Comparison of ENCODE assay signal across 11 cellular contexts in the genomic region with DNA sequence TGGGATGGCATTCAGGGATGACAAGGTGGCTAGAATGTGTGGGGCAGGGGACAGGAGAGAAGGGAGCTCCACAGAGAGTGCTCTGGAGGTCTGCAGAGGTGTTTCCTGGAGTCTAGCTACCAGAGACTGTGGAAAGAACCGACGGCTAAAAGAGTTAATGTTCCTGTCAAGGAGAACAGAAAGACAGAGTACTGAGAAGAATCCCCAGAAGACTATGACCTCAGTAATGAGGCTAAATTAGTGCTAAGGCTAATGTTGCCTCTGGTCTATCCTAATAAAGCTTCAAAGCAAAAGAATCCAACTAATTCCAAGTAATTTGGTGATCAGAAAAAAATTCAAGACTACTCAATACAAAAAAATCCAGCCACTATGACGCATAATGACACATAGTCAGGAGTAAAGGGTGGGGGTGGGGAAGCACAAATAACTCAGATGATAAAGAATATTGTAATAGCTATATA. TPM values are rescaled to one million over a fixed set of nuclear protein-coding genes. Genes with fewer than 3 reads are reported as not detected.
A peak's percentile ranks its signal among the peaks of the same experiment; 100 is the strongest.
DNase-seq lines count a peak whose midpoint lies in the region; ATAC-seq and TF ChIP-seq lines count a peak whose summit lies in the region.
"Had no signal": no experiment of that assay in that cellular context is flagged by ENCODE, and none has a peak within 500 bp of the region (broad histone marks: within the 10 kb centered on the region; RNA-seq: fewer than 3 reads in every experiment).

No MANE protein-coding gene starts in this region.

- H3K27ac ChIP-seq in Panc1 (ENCODE audit: low read length): no peak overlapping the region
- H3K27ac ChIP-seq in CD4-positive, alpha-beta T cell (ENCODE audit: low read depth, low read length): no peak overlapping the region

- POLR2A ChIA-PET in Panc1 (lab: Charles Lee): no interaction called here
- POLR2A ChIA-PET in CD4-positive, alpha-beta T cell (lab: Charles Lee): interaction anchor here (0.9 kb wide), 1 partner anchor 39 kb away, joined by 3 read pairs; no protein-coding TSS in a partner anchor

- WGBS in lower leg skin, 2 donors: 59 to 75% methylated on average over 3 of the region's 3 CpGs

- TF ChIP-seq CTCF in Panc1 (IDR thresholded peaks at IDR 0.05): no peak
- TF ChIP-seq CTCF in epithelial cell of proximal tubule (conservative IDR thresholded peaks at IDR 0.05; ENCODE audit: low read depth, low read length): no peak
- TF ChIP-seq CTCF in nephron progenitor cell (IDR thresholded peaks at IDR 0.05): no peak
- no peak for TF ChIP-seq CTCF in lower leg skin (IDR thresholded peaks at IDR 0.05)
- TF ChIP-seq CTCF in CD4-positive, alpha-beta T cell (IDR thresholded peaks at IDR 0.05): no peak

- no peaks in the 10 kb centered on the region for H3K36me3 ChIP-seq in Panc1 (ENCODE audit: control insufficient read depth, insufficient read depth, low read length)

- H3K36me3 Mint-ChIP-seq in nephron progenitor cell (ENCODE audit: low read depth): peaks cover 53% of the 10 kb centered on the region
- H3K36me3 Mint-ChIP-seq in CD4-positive, alpha-beta T cell (ENCODE audit: low read depth): no peaks in the 10 kb centered on the region
- H3K36me3 Mint-ChIP-seq: activated naive CD8-positive, alpha-beta T cell treated with anti-CD3 and anti-CD28 coated beads for 36 hours; CD4-positive, CD25-positive, alpha-beta regulatory T cell had no signal

- H3K4me3 Mint-ChIP-seq in nephron progenitor cell: no peak overlapping the region
- H3K4me3 Mint-ChIP-seq in CD4-positive, alpha-beta T cell: no peak overlapping the region
- H3K4me3 Mint-ChIP-seq: activated naive CD8-positive, alpha-beta T cell treated with anti-CD3 and anti-CD28 coated beads for 36 hours; CD4-positive, CD25-positive, alpha-beta regulatory T cell had no signal

- no peaks in the 10 kb centered on the region for H3K27me3 ChIP-seq in Panc1 (ENCODE audit: control insufficient read depth, insufficient read depth, low read length)
- H3K27me3 ChIP-seq in CD4-positive, alpha-beta T cell (ENCODE audit: control insufficient read depth, insufficient read depth, low read length): no peaks in the 10 kb centered on the region

- ATAC-seq in Panc1: peak; percentile 66; the same call in 1 of the 2 replicates
- no peak for ATAC-seq in HG03159 (IDR thresholded peaks at IDR 0.05; ENCODE audit: unreplicated experiment)
- no peak for ATAC-seq in CD4-positive, alpha-beta T cell (ENCODE audit: poor library complexity)

- CTCF ChIA-PET in Panc1 (lab: Charles Lee): interaction anchor here (0.9 kb wide), 1 partner anchor 55 kb away, joined by 4 read pairs; no protein-coding TSS in a partner anchor
- CTCF ChIA-PET in CD4-positive, alpha-beta T cell (lab: Charles Lee): no interaction called here

- no peak overlapping the region for H3K4me3 ChIP-seq in Panc1 (ENCODE audit: low read depth in 2 of 2, low read length in 2 of 2)
- peak overlapping the region; percentile 22 for H3K4me3 ChIP-seq in epithelial cell of proximal tubule (ENCODE audit: low read depth, low read length)
- H3K4me3 ChIP-seq in lower leg skin (ENCODE audit: low read depth, poor library complexity, severe bottlenecking): no peak overlapping the region

- no peaks in the 10 kb centered on the region for H3K9me3 ChIP-seq in Panc1 (ENCODE audit: control insufficient read depth, insufficient read depth, low read depth, low read length)
- H3K9me3 ChIP-seq in CD4-positive, alpha-beta T cell (ENCODE audit: control insufficient read depth, low read length): no peaks in the 10 kb centered on the region

- H3K27me3 Mint-ChIP-seq in nephron progenitor cell (ENCODE audit: low read depth, poor library complexity): no peaks in the 10 kb centered on the region
- no peaks in the 10 kb centered on the region for H3K27me3 Mint-ChIP-seq in CD4-positive, alpha-beta T cell

- H3K4me1 ChIP-seq in Panc1 (ENCODE audit: control insufficient read depth, insufficient read depth, low read length): peaks cover 6% of the 10 kb centered on the region; the same call in 1 of the 2 replicates

- intact Hi-C loops in Panc1 (cut with micrococcal nuclease; ENCODE audit: unreplicated experiment) (no loop called here), lower leg skin (cut with DNase I; ENCODE audit: low total_unique reads) (no loop called here)
- intact Hi-C loops in CD4-positive, alpha-beta T cell (cut with DNase I, micrococcal nuclease): no loop called here

- no TSS peak for BruUV-seq in Panc1 (replicated peaks; lab: Mats Ljungman, UMichigan)

- TF ChIP-seq POLR2A in lower leg skin (IDR thresholded peaks at IDR 0.05): no peak

- peak; percentile 26 for DNase-seq in AG08396 (ENCODE audit: low spot score)
- peak; percentile 84 for DNase-seq in Panc1 (ENCODE audit: low read depth, low spot score)
- peak; percentile 77 for DNase-seq in epithelial cell of proximal tubule (ENCODE audit: low read depth)
- no peak for DNase-seq in nephron progenitor cell
- DNase-seq in lower leg skin (ENCODE audit: low spot score in 2 of 2): no peak
- no peak for DNase-seq in anterior cingulate cortex (lab: John Stamatoyannopoulos, UW)
- DNase-seq in CD4-positive, alpha-beta T cell: no peak
- DNase-seq: activated naive CD8-positive, alpha-beta T cell treated with anti-CD3 and anti-CD28 coated beads for 36 hours; CD4-positive, CD25-positive, alpha-beta regulatory T cell; NCI-H526 had no signal

- H3K4me1 Mint-ChIP-seq in nephron progenitor cell: peaks cover 13% of the 10 kb centered on the region
- no peaks in the 10 kb centered on the region for H3K4me1 Mint-ChIP-seq in CD4-positive, alpha-beta T cell (ENCODE audit: low read depth)
- H3K4me1 Mint-ChIP-seq: activated naive CD8-positive, alpha-beta T cell treated with anti-CD3 and anti-CD28 coated beads for 36 hours had no signal

- in situ Hi-C loops in Panc1 (cut with HindIII; ENCODE audit: low pct_unique_long_range_greater_than_20kb, low sequenced_read_pairs): no loop called here

- peak overlapping the region; percentile 74 for H3K27ac Mint-ChIP-seq in nephron progenitor cell
- H3K27ac Mint-ChIP-seq in CD4-positive, alpha-beta T cell: no peak overlapping the region
- H3K27ac Mint-ChIP-seq: activated naive CD8-positive, alpha-beta T cell treated with anti-CD3 and anti-CD28 coated beads for 36 hours; CD4-positive, CD25-positive, alpha-beta regulatory T cell had no signal

- H3K9me3 Mint-ChIP-seq in nephron progenitor cell: no peaks in the 10 kb centered on the region
- no peaks in the 10 kb centered on the region for H3K9me3 Mint-ChIP-seq in CD4-positive, alpha-beta T cell
- H3K9me3 Mint-ChIP-seq: activated naive CD8-positive, alpha-beta T cell treated with anti-CD3 and anti-CD28 coated beads for 36 hours; CD4-positive, CD25-positive, alpha-beta regulatory T cell had no signal

RNA-seq across cellular contexts. Expression of gene FERMT2, which starts 44.7 kb away (rescaled TPM):
- total RNA-seq in Panc1 (2021; ENCODE audit: unreplicated experiment): 33.3 TPM
- 27.9 TPM for polyA plus RNA-seq in Panc1 (2012; ENCODE audit: insufficient read length)
- total RNA-seq in epithelial cell of proximal tubule: 58.5 and 60.1 TPM in 2 replicates
- total RNA-seq in lower leg skin: 10 to 100 TPM in 3 of 4 donors, 1 to 10 TPM in 1; 8.4 to 27.0 (median 15.1) TPM
- total RNA-seq in CD4-positive, alpha-beta T cell: under 1 TPM; 0.44 to 0.61 TPM
- polyA plus RNA-seq: CD4-positive, CD25-positive, alpha-beta regulatory T cell had no signal

Comparison
In these comparisons a context has a peak if more than half of its experiments do, and no peak if none do; other contexts are left out.
1. DNase-seq: peak in AG08396 (single experiment), Panc1 (single experiment) and epithelial cell of proximal tubule (single experiment); none in nephron progenitor cell (single experiment), lower leg skin (0 of 2), anterior cingulate cortex (0 of 58) and CD4-positive, alpha-beta T cell (0 of 10).
2. RNA of gene FERMT2, which starts 44.7 kb away (total RNA-seq): 58.5 to 60.1 TPM in epithelial cell of proximal tubule, 33.3 TPM in Panc1 (single experiment) and 8.4 to 27.0 TPM in lower leg skin; 0.44 to 0.61 TPM in CD4-positive, alpha-beta T cell; every median in the first group is over 4 times any median in the second.